ENCODE assay signal across 8 cellular contexts in genomic region chr1:225653463-225654276, GRCh38. TPM values are rescaled to one million over a fixed set of nuclear protein-coding genes. Genes with fewer than 3 reads are reported as not detected.
DNase-seq lines count a peak whose midpoint lies in the region; ATAC-seq, FAIRE-seq and TF ChIP-seq lines count a peak whose summit lies in the region.

No MANE protein-coding gene starts in this region.

- CTCF ChIA-PET in HepG2 (lab: Yijun Ruan, JAX; ENCODE audit: low intra/inter-chr PET ratio, low total read pairs): no interaction called here

- H3K4me2 ChIP-seq in HepG2 (ENCODE audit: low read depth, low read length): peak overlapping the region; percentile 63

- FAIRE-seq in TTC549 (lab: Jason Lieb, UNC) (peak; percentile 19), HepG2 (lab: Jason Lieb, UNC) (no peak)

- H3K27me3 ChIP-seq in dorsolateral prefrontal cortex (no peaks in the 10 kb centered on the region), HepG2 (ENCODE audit: control insufficient read depth in 1 of 2, insufficient read depth in 2 of 2, low read length in 2 of 2) (no peaks in the 10 kb centered on the region; a peak in 1 of 5 replicates)

- no peaks in the 10 kb centered on the region for H4K20me1 ChIP-seq in HepG2 (ENCODE audit: insufficient read depth, low read length)

- 13% methylated on average over 42 of the region's 70 CpGs for WGBS in HepG2 (ENCODE audit: low lambda C conversion rate)

- H3K4me1 ChIP-seq in HepG2 (ENCODE audit: insufficient read depth, low read length): peaks cover 50% of the 10 kb centered on the region

- peaks cover 34% of the 10 kb centered on the region for H3K79me2 ChIP-seq in HepG2 (ENCODE audit: insufficient read depth, low read length)

- H3K4me3 ChIP-seq in dorsolateral prefrontal cortex (peak overlapping the region; percentile 68 to 98 (median 90)), HepG2 (replicated peaks in 1 of 3; ENCODE audit: insufficient read depth in 1 of 3, low read depth in 2 of 3, low read length in 3 of 3) (peak overlapping the region; percentile 86 to 98 (median 94))

- intact Hi-C loops in dorsolateral prefrontal cortex (cut with DNase I) (loop anchor here (1.0 to 10.0 kb wide), 7 partner anchors 99 to 321 kb away; partner anchors contain the start of genes SRP9 (in 2 of the 2) and LBR (in 1 of the 2)), HepG2 (cut with micrococcal nuclease; ENCODE audit: unreplicated experiment) (loop anchor here (1.0 to 5.0 kb wide), 4 partner anchors 39 to 119 kb away; no protein-coding TSS in a partner anchor)

- peak in 7 of 56 donors; percentile 1 to 35 (median 4) for TF ChIP-seq CTCF in dorsolateral prefrontal cortex (IDR thresholded peaks at IDR 0.05 in 54 of 56, conservative IDR thresholded peaks at IDR 0.05 in 2 of 56; ENCODE audit: low read depth in 1 of 56, partially characterized antibody in 56 of 56)
- TF ChIP-seq CTCF in HepG2 (CRISPR knock-in tag; IDR thresholded peaks at IDR 0.05): no peak

- DNase-seq in AG08395 (ENCODE audit: low spot score): peak; percentile 54
- DNase-seq in LHCN-M2 (ENCODE audit: low read depth): peak; percentile 73
- peak; percentile 51 to 82 (median 74) for DNase-seq in dorsolateral prefrontal cortex
- peak; percentile 45 for DNase-seq in HepG2 (ENCODE audit: low spot score)
- peak; percentile 47 for DNase-seq in stimulated activated CD8-positive, alpha-beta memory T cell treated with anti-CD3 and anti-CD28 coated beads, Interleukin-4, amount 100 ng/mL, for 48 hours

- peak overlapping the region; percentile 88 for H3K9ac ChIP-seq in HepG2 (ENCODE audit: insufficient read depth, low read depth, low read length)

- no peak for TF ChIP-seq EP300 in HepG2 (IDR thresholded peaks at IDR 0.05; ENCODE audit: low read depth in 2 of 2, low read length in 2 of 2)
- TF ChIP-seq EP300 in HepG2 (CRISPR knock-in tag; IDR thresholded peaks at IDR 0.05; ENCODE audit: borderline replicate concordance): no peak

- ATAC-seq in GM18907 (IDR thresholded peaks at IDR 0.05; ENCODE audit: unreplicated experiment) (peak; percentile 33), HepG2 (peak; percentile 75), HG03469 (IDR thresholded peaks at IDR 0.05; ENCODE audit: unreplicated experiment) (no peak)

- no TSS peak for BruUV-seq in HepG2 (replicated peaks; lab: Mats Ljungman, UMichigan)

- in situ Hi-C loops in HepG2 (cut with HindIII; ENCODE audit: extremely low pct_ligation_motif_present, low pct_unique_long_range_greater_than_20kb): loop anchor here (5.0 kb wide), 1 partner anchor 114 kb away; no protein-coding TSS in a partner anchor

- peak overlapping the region; percentile 84 to 100 (median 98) for H3K27ac ChIP-seq in dorsolateral prefrontal cortex
- H3K27ac ChIP-seq in HepG2 (ENCODE audit: extremely low read length, insufficient read depth, low read length): peak overlapping the region; percentile 65

- no peaks in the 10 kb centered on the region for H3K9me3 ChIP-seq in HepG2 (ENCODE audit: low read length)

- 0 out of 4 replicates have a peak, but pooled peaks of 1 of the 2 experiments have one; percentile 24 for TF ChIP-seq POLR2A in HepG2 (IDR thresholded peaks at IDR 0.05; ENCODE audit: insufficient read depth in 1 of 2, low read depth in 2 of 2, low read length in 2 of 2)

- POLR2A ChIA-PET in HepG2 (lab: Yijun Ruan, JAX): interaction anchor here (0.6 to 2.7 kb wide), 12 partner anchors 11 to 229 kb away, joined by 3 to 27 read pairs (median 6); partner anchors contain the start of genes SRP9 and TMEM63A

- peak; percentile 21; the same call in 1 of the 2 replicates for TF ChIP-seq RAD21 in HepG2 (CRISPR knock-in tag; IDR thresholded peaks at IDR 0.05)

- H2AFZ ChIP-seq in HepG2 (ENCODE audit: low read length): no peak overlapping the region

- no peaks in the 10 kb centered on the region for H3K36me3 ChIP-seq in HepG2 (replicated peaks in 1 of 2; ENCODE audit: control insufficient read depth in 1 of 2, insufficient read depth in 2 of 2, low read length in 2 of 2)

TF ChIP-seq in HepG2, 621 proteins besides CTCF, POLR2A, EP300 and RAD21 (continues in another document):
- peak; percentile 72 for TF ChIP-seq KDM2A (CRISPR knock-in tag; IDR thresholded peaks at IDR 0.05; ENCODE audit: borderline replicate concordance, low read depth)
- 0 out of 2 replicates have a peak, but pooled peaks have one; percentile 25 for TF ChIP-seq ZNF891 (CRISPR knock-in tag; IDR thresholded peaks at IDR 0.05)
- TF ChIP-seq SOX6 (IDR thresholded peaks at IDR 0.05): no peak
- TF ChIP-seq SOX6 (CRISPR knock-in tag; IDR thresholded peaks at IDR 0.05): peak; percentile 37; the same call in 1 of the 2 replicates
- TF ChIP-seq SAP130 (CRISPR knock-in tag; IDR thresholded peaks at IDR 0.05; ENCODE audit: low read depth): peak; percentile 27; the same call in 1 of the 2 replicates
- no peak for TF ChIP-seq SKI (IDR thresholded peaks at IDR 0.05; ENCODE audit: partially characterized antibody)
- 0 out of 2 replicates have a peak, but pooled peaks have one; percentile 27 for TF ChIP-seq ZNF614 (CRISPR knock-in tag; IDR thresholded peaks at IDR 0.05; ENCODE audit: borderline replicate concordance)
- TF ChIP-seq ZNF235 (CRISPR knock-in tag; IDR thresholded peaks at IDR 0.05; ENCODE audit: borderline replicate concordance): 0 out of 2 replicates have a peak, but pooled peaks have one; percentile 58
- TF ChIP-seq RXRB (CRISPR knock-in tag; IDR thresholded peaks at IDR 0.05; ENCODE audit: borderline replicate concordance): no peak
- peak; percentile 58; the same call in 1 of the 2 replicates for TF ChIP-seq ZGPAT (CRISPR knock-in tag; IDR thresholded peaks at IDR 0.05)
- TF ChIP-seq MAX (IDR thresholded peaks at IDR 0.05): peak; percentile 61; the same call in 1 of the 2 replicates
- TF ChIP-seq SMAD3 (CRISPR knock-in tag; IDR thresholded peaks at IDR 0.05): no peak
- no peak for TF ChIP-seq ZNF615 (CRISPR knock-in tag; IDR thresholded peaks at IDR 0.05; ENCODE audit: borderline replicate concordance)
- no peak for TF ChIP-seq RBM39 (IDR thresholded peaks at IDR 0.05; ENCODE audit: low read depth, low read length, poor library complexity, severe bottlenecking)
- no peak for TF ChIP-seq ZNF292 (CRISPR knock-in tag; IDR thresholded peaks at IDR 0.05; ENCODE audit: borderline replicate concordance, low read depth)
- TF ChIP-seq ZFP82 (CRISPR knock-in tag; IDR thresholded peaks at IDR 0.05; ENCODE audit: borderline replicate concordance): 0 out of 2 replicates have a peak, but pooled peaks have one; percentile 36
- TF ChIP-seq MED1 (CRISPR knock-in tag; IDR thresholded peaks at IDR 0.05): 0 out of 2 replicates have a peak, but pooled peaks have one; percentile 14
- no peak for TF ChIP-seq NONO (IDR thresholded peaks at IDR 0.05)
- TF ChIP-seq NONO (CRISPR knock-in tag; conservative IDR thresholded peaks at IDR 0.05): 0 out of 2 replicates have a peak, but pooled peaks have one; percentile 33
- TF ChIP-seq SNAI1 (CRISPR knock-in tag; IDR thresholded peaks at IDR 0.05; ENCODE audit: borderline replicate concordance): no peak
- TF ChIP-seq ZNF547 (CRISPR knock-in tag; IDR thresholded peaks at IDR 0.05): 0 out of 2 replicates have a peak, but pooled peaks have one; percentile 37
- TF ChIP-seq THAP11 (CRISPR knock-in tag; IDR thresholded peaks at IDR 0.05): 0 out of 2 replicates have a peak, but pooled peaks have one; percentile 40
- 0 out of 2 replicates have a peak, but pooled peaks have one; percentile 33 for TF ChIP-seq WIZ (CRISPR knock-in tag; IDR thresholded peaks at IDR 0.05)

RNA-seq across cellular contexts. Expression of gene ENAH, which starts 0.7 kb away (rescaled TPM):
- 82.4 and 91.8 TPM in 2 replicates for total RNA-seq in LHCN-M2 (2014; rRNA removed)
- 58.3 TPM for polyA plus RNA-seq in LHCN-M2 (2012)
- 100 to 1,000 TPM in 9 of 120 experiments, 10 to 100 TPM in 111; 57.3 to 134 (median 81.4) TPM for total RNA-seq in dorsolateral prefrontal cortex
- 58.3 and 60.2 TPM in 2 replicates for total RNA-seq in HepG2 (2016; rRNA removed; fragmentation: Illumina TruSeq; extraction: Trizol)
- total RNA-seq in HepG2 (2016; cell fraction: cytosol; rRNA removed; fragmentation: Illumina TruSeq; extraction: Trizol; ENCODE audit: low read depth): 12.4 and 12.9 TPM in 2 replicates
- total RNA-seq in HepG2 (2016; cell fraction: insoluble cytoplasmic fraction; rRNA removed; fragmentation: Illumina TruSeq; extraction: Trizol): 52.4 and 56.6 TPM in 2 replicates
- 39.4 and 43.3 TPM in 2 replicates for total RNA-seq in HepG2 (2016; cell fraction: membrane; rRNA removed; fragmentation: Illumina TruSeq; extraction: Trizol)
- total RNA-seq in HepG2 (2016; cell fraction: nucleus; rRNA removed; fragmentation: Illumina TruSeq; extraction: Trizol): 34.5 and 40.2 TPM in 2 replicates
- polyA plus RNA-seq in HepG2 (2011; rRNA removed): 21.9 and 22.1 TPM in 2 replicates
- polyA plus RNA-seq in HepG2 (2011; cell fraction: cytosol; rRNA removed): 8.7 and 16.5 TPM in 2 replicates
- 15.6 and 18.2 TPM in 2 replicates for polyA plus RNA-seq in HepG2 (2011; cell fraction: nucleus; rRNA removed)
- polyA plus RNA-seq in HepG2 (2012): 33.3 and 35.6 TPM in 2 replicates
- polyA plus RNA-seq in HepG2 (2016; cell fraction: cytosol; fragmentation: Illumina TruSeq; extraction: Trizol; ENCODE audit: low read depth): 5.6 and 6.6 TPM in 2 replicates
- polyA plus RNA-seq in HepG2 (2016; cell fraction: insoluble cytoplasmic fraction; fragmentation: Illumina TruSeq; extraction: Trizol; ENCODE audit: low read depth): 56.7 and 61.8 TPM in 2 replicates
- 22.3 and 23.2 TPM in 2 replicates for polyA plus RNA-seq in HepG2 (2016; cell fraction: membrane; fragmentation: Illumina TruSeq; extraction: Trizol; ENCODE audit: low read depth)
- 42.6 and 45.8 TPM in 2 replicates for polyA plus RNA-seq in HepG2 (2016; cell fraction: nucleus; fragmentation: Illumina TruSeq; extraction: Trizol; ENCODE audit: insufficient read depth, low read depth)
- 28.4 and 36.9 TPM in 2 replicates for polyA minus RNA-seq in HepG2 (2011; rRNA and poly(A)+ RNA removed; ENCODE audit: low replicate concordance)
- 31.7 and 36.5 TPM in 2 replicates for polyA minus RNA-seq in HepG2 (2011; cell fraction: cytosol; rRNA and poly(A)+ RNA removed)
- 39.4 and 49.1 TPM in 2 replicates for polyA minus RNA-seq in HepG2 (2011; cell fraction: nucleus; rRNA and poly(A)+ RNA removed)
